8 cellular contexts compared by ENCODE assay signal in genomic region chr2:197306691-197307030, GRCh38. TPM values are rescaled to one million over a fixed set of nuclear protein-coding genes. Genes with fewer than 3 reads are reported as not detected.
DNase-seq lines count a peak whose midpoint lies in the region; ATAC-seq and TF ChIP-seq lines count a peak whose summit lies in the region.

No MANE protein-coding gene starts in this region.

- DNase-seq in DMS 273 (lab: John Stamatoyannopoulos, UW; ENCODE audit: unreplicated experiment) = peak; percentile 68
- no peak for DNase-seq in DMS 273 treated with DMSO at 0.1 percent for 48 hours (lab: John Stamatoyannopoulos, UW)
- DNase-seq in T-cell = peak in 7 of 34 experiments; percentile 7 to 38 (median 32)
- DNase-seq in fibroblast of the aortic adventitia (ENCODE audit: low read depth) = peak; percentile 13
- peak; percentile 53 for DNase-seq in stimulated activated naive CD8-positive, alpha-beta T cell treated with anti-CD3 and anti-CD28 coated beads, Interleukin-15, Interleukin-2, amounts not matched to agents 100 U/mL and 50 U/mL, for 24 hours
- no peak for DNase-seq in ureter (ENCODE audit: low spot score)
- no peak for DNase-seq in stimulated activated CD4-positive, alpha-beta T cell treated with anti-CD3 and anti-CD28 coated beads, Interleukin-4, amount 100 ng/mL, for 4 hours

- peak overlapping the region; percentile 78 to 95 (median 92) for H3K4me3 Mint-ChIP-seq in T-cell

- H3K36me3 Mint-ChIP-seq in T-cell = peaks cover 12% of the 10 kb centered on the region

- H3K9me3 Mint-ChIP-seq in T-cell = no peaks in the 10 kb centered on the region

- peaks cover 73 to 80% (median 77%) of the 10 kb centered on the region in 3 donors for H3K4me1 Mint-ChIP-seq in T-cell

- peak overlapping the region; percentile 99 for H3K27ac Mint-ChIP-seq in T-cell

- ATAC-seq in T-cell (replicated peaks in 1 of 4) = no peak
- ATAC-seq in stimulated activated naive CD8-positive, alpha-beta T cell treated with anti-CD3 and anti-CD28 coated beads, Interleukin-15, Interleukin-2, amounts not matched to agents 100 U/mL and 50 U/mL, for 24 hours = no peak
- no peak for ATAC-seq in HG03469 (IDR thresholded peaks at IDR 0.05; ENCODE audit: unreplicated experiment)

- no peaks in the 10 kb centered on the region for H3K27me3 Mint-ChIP-seq in T-cell

- CTCF ChIA-PET in T-cell (lab: Charles Lee) = interaction anchor here (0.6 to 5.3 kb wide), 10 partner anchors 10 to 245 kb away, joined by 3 to 29 read pairs (median 6); no protein-coding TSS in a partner anchor

- POLR2A ChIA-PET in T-cell (lab: Charles Lee) = interaction anchor here (0.6 to 1.2 kb wide), 13 partner anchors 9 to 198 kb away, joined by 3 to 10 read pairs (median 5); no protein-coding TSS in a partner anchor

- no peak overlapping the region for H3K4me3 ChIP-seq in fibroblast of the aortic adventitia (ENCODE audit: low read depth, low read length)

- TF ChIP-seq CTCF in fibroblast of the aortic adventitia (IDR thresholded peaks at IDR 0.05; ENCODE audit: insufficient read depth, low read length) = no peak

RNA-seq across cellular contexts. Expression of gene ANKRD44, which starts 3.9 kb away (rescaled TPM):
- total RNA-seq in T-cell (100 to 1,000 TPM; 225 to 333 (median 238) TPM), fibroblast of the aortic adventitia (ENCODE audit: low replicate concordance) (2.5 and 29.2 TPM in 2 replicates), ureter (36.1 TPM)

Comparison
In these comparisons a context has a peak if more than half of its experiments do, and no peak if none do; other contexts are left out.
1. DNase-seq: peak in DMS 273 (single experiment), fibroblast of the aortic adventitia (single experiment) and stimulated activated naive CD8-positive, alpha-beta T cell treated with anti-CD3 and anti-CD28 coated beads, Interleukin-15, Interleukin-2, amounts not matched to agents 100 U/mL and 50 U/mL, for 24 hours (single experiment); none in DMS 273 treated with DMSO at 0.1 percent for 48 hours (single experiment), ureter (single experiment) and stimulated activated CD4-positive, alpha-beta T cell treated with anti-CD3 and anti-CD28 coated beads, Interleukin-4, amount 100 ng/mL, for 4 hours (0 of 2).